Comparison of ENCODE assay signal across 12 cellular contexts in genomic region chr19:35846038-35846668, GRCh38. TPM values are rescaled to one million over a fixed set of nuclear protein-coding genes. Genes with fewer than 3 reads are reported as not detected.
DNase-seq lines count a peak whose midpoint lies in the region; ATAC-seq, FAIRE-seq and TF ChIP-seq lines count a peak whose summit lies in the region.
"Had no signal": no experiment of that assay in that cellular context is flagged by ENCODE, and none has a peak within 500 bp of the region (broad histone marks: within the 10 kb centered on the region; RNA-seq: fewer than 3 reads in every experiment).

No MANE protein-coding gene starts in this region.

- CTCF ChIA-PET in H1 (lab: Charles Lee; ENCODE audit: partially characterized antibody) = interaction anchor here (1.0 to 2.0 kb wide), 4 partner anchors 11 to 153 kb away, joined by 3 to 7 read pairs (median 4); no protein-coding TSS in a partner anchor

- H4K5ac ChIP-seq in H1 (ENCODE audit: insufficient read length, low read depth, low read length) = no peak overlapping the region

- peaks cover 20 to 49% (median 35%) of the 10 kb centered on the region in 4 experiments for H3K27me3 ChIP-seq in H1 (replicated peaks in 1 of 4; ENCODE audit: control insufficient read depth in 3 of 4, extremely low read depth in 1 of 4, insufficient read depth in 3 of 4, low read length in 3 of 4)
- H3K27me3 ChIP-seq in pancreas = no peaks in the 10 kb centered on the region

- peaks cover 0 to 16% (median 7%) of the 10 kb centered on the region in 4 experiments; a peak in 5 of 7 replicates for H3K4me1 ChIP-seq in H1 (replicated peaks in 1 of 4; ENCODE audit: control insufficient read depth in 3 of 4, insufficient read depth in 4 of 4, low read length in 3 of 4)
- peaks cover 0 to 19% (median 0%) of the 10 kb centered on the region in 3 donors for H3K4me1 ChIP-seq in pancreas

- H3K23ac ChIP-seq in H1 (ENCODE audit: insufficient read length) = no peak overlapping the region

- intact Hi-C loops in pancreas (cut with DNase I) = no loop called here
- intact Hi-C loops in posterior vena cava (cut with DNase I) = no loop called here

- no peak overlapping the region for H3K56ac ChIP-seq in H1 (replicated peaks; ENCODE audit: insufficient read length, low read depth, low read length)

- POLR2A ChIA-PET in H1 (lab: Charles Lee; ENCODE audit: partially characterized antibody) = interaction anchor here (0.7 kb wide), 1 partner anchor 55 kb away, joined by 3 read pairs; no protein-coding TSS in a partner anchor

- H3K36me3 ChIP-seq in H1 (ENCODE audit: control insufficient read depth in 2 of 4, insufficient read depth in 4 of 4, low read length in 3 of 4) (no peaks in the 10 kb centered on the region), pancreas (no peaks in the 10 kb centered on the region)

- H2AK5ac ChIP-seq in H1 (ENCODE audit: low read depth, low read length) = no peak overlapping the region

- 3% methylated on average over 23 of the region's 26 CpGs; no CpG with 5 or more reads in 1 of the 2 experiments for WGBS in H1 (ENCODE audit: extremely low coverage in 1 of 2, insufficient coverage in 1 of 2, insufficient read length in 1 of 2, insufficient replicate concordance in 2 of 2, low coverage in 1 of 2, low lambda C conversion rate in 2 of 2, missing lambda C conversion rate in 1 of 2), 2 experiments
- 2 to 3% methylated on average over 26 of the region's 26 CpGs for WGBS in pancreas, 2 donors

- no peak overlapping the region for H3K14ac ChIP-seq in H1 (ENCODE audit: insufficient read length)

- DNase-seq in NCI-H1092 treated with DMSO at 0.1 percent for 48 hours (lab: John Stamatoyannopoulos, UW) = peak; percentile 12
- no peak for DNase-seq in NCI-H1092 (lab: John Stamatoyannopoulos, UW)
- peak; percentile 33 for DNase-seq in NCI-H526 treated with DMSO at 0.1 percent for 48 hours (lab: John Stamatoyannopoulos, UW)
- peak in 1 of 2 experiments; percentile 61 for DNase-seq in H1 (ENCODE audit: low read depth in 1 of 2, low spot score in 2 of 2)
- peak in 5 of 6 donors; percentile 51 to 73 (median 63) for DNase-seq in pancreas
- DNase-seq in posterior vena cava (ENCODE audit: low spot score) = no peak
- DNase-seq: activated CD8-positive, alpha-beta memory T cell treated with anti-CD3 and anti-CD28 coated beads, Interleukin-2, amount 10 ng/mL, durations not matched to agents 7 days and 5 days had no signal

- H4K20me1 ChIP-seq in H1 (replicated peaks in 1 of 2; ENCODE audit: control insufficient read depth in 1 of 2, insufficient read depth in 2 of 2, low read length in 2 of 2) = peaks cover 0 to 2% of the 10 kb centered on the region in 2 experiments

- H4K91ac ChIP-seq in H1 (replicated peaks; ENCODE audit: insufficient read length, low read length) = no peak overlapping the region

- TF ChIP-seq POLR2A in H1 (IDR thresholded peaks at IDR 0.05; ENCODE audit: control extremely low read depth in 1 of 2, low read depth in 2 of 2, low read length in 2 of 2) = no peak

- ATAC-seq in pancreas (peak; percentile 68 to 80 (median 74)), HG03196 (IDR thresholded peaks at IDR 0.05; ENCODE audit: unreplicated experiment) (no peak), HG03342 (IDR thresholded peaks at IDR 0.05; ENCODE audit: unreplicated experiment) (no peak)

- H3K4ac ChIP-seq in H1 (replicated peaks; ENCODE audit: insufficient read length, low read depth, low read length) = no peak overlapping the region

- H3K79me2 ChIP-seq in H1 (ENCODE audit: control insufficient read depth in 1 of 2, insufficient read depth in 2 of 2, low read length in 2 of 2) = no peaks in the 10 kb centered on the region
- H3K79me2 ChIP-seq: parathyroid adenoma had no signal

- no peak for TF ChIP-seq EP300 in H1 (IDR thresholded peaks at IDR 0.05; ENCODE audit: borderline replicate concordance in 1 of 2, low read depth in 2 of 2, low read length in 2 of 2)

- no peak overlapping the region for H2BK20ac ChIP-seq in H1 (ENCODE audit: low read length)

- TF ChIP-seq CTCF in H1 (IDR thresholded peaks at IDR 0.05; ENCODE audit: control extremely low read depth in 1 of 3, insufficient read depth in 1 of 3, low read depth in 1 of 3, low read length in 3 of 3) (peak; percentile 0 to 31 (median 30); a peak in 3 of 4 replicates), pancreas (IDR thresholded peaks at IDR 0.05) (no peak)

- H2AFZ ChIP-seq in H1 (ENCODE audit: low read length) = no peak overlapping the region
- H2AFZ ChIP-seq: parathyroid adenoma had no signal

- peaks cover 22% of the 10 kb centered on the region for H3K23me2 ChIP-seq in H1 (ENCODE audit: low read depth, low read length)

- H3K18ac ChIP-seq in H1 (ENCODE audit: extremely low read depth, low read length) = peak overlapping the region; percentile 48

- no peaks in the 10 kb centered on the region for H3K79me1 ChIP-seq in H1 (ENCODE audit: low read depth, low read length)

- H3K9ac ChIP-seq in H1 (replicated peaks in 1 of 4; ENCODE audit: extremely low read depth in 1 of 4, low read depth in 3 of 4, low read length in 3 of 4) = no peak overlapping the region
- H3K9ac ChIP-seq: parathyroid adenoma had no signal

- peak overlapping the region; percentile 95 to 96 for H3K4me2 ChIP-seq in H1 (ENCODE audit: insufficient read depth in 1 of 2, low read depth in 2 of 2, low read length in 2 of 2)

- peak overlapping the region; percentile 30 to 59 (median 48) for H3K4me3 ChIP-seq in H1 (ENCODE audit: extremely low read depth in 1 of 4, insufficient read depth in 2 of 4, low read depth in 3 of 4, low read length in 4 of 4)
- H3K4me3 ChIP-seq in pancreas = peak overlapping the region in 2 of 4 donors; percentile 32 to 43

- H3K9me3 ChIP-seq in H1 (ENCODE audit: insufficient read depth in 2 of 2, low read depth in 1 of 2, low read length in 1 of 2) (no peaks in the 10 kb centered on the region; a peak in 1 of 4 replicates), pancreas (no peaks in the 10 kb centered on the region)

- FAIRE-seq in H1 (lab: Jason Lieb, UNC) (peak; percentile 28), pancreas (lab: Jason Lieb, UNC) (no peak)
- FAIRE-seq: A204.1 had no signal

- H2BK15ac ChIP-seq in H1 (ENCODE audit: low read length) = 0 out of 2 replicates have a peak overlapping the region, but pooled peaks have one; percentile 81

- TF ChIP-seq RAD21 in H1 (IDR thresholded peaks at IDR 0.05 in 1 of 2, conservative IDR thresholded peaks at IDR 0.05 in 1 of 2; ENCODE audit: low read depth in 2 of 2, low read length in 2 of 2) = peak; percentile 21 to 38; a peak in 1 of 4 replicates

- H3K27ac ChIP-seq in H1 (ENCODE audit: low read depth, low read length) (no peak overlapping the region), pancreas (peak overlapping the region; percentile 59 to 83 (median 62))
- H3K27ac ChIP-seq: epithelial cell of prostate, parathyroid adenoma had no signal

- H2BK5ac ChIP-seq in H1 (ENCODE audit: low read depth, low read length) = no peak overlapping the region

- H2BK120ac ChIP-seq in H1 (replicated peaks; ENCODE audit: low read depth, low read length) = no peak overlapping the region

- H4K8ac ChIP-seq in H1 (ENCODE audit: extremely low read depth, insufficient read depth, low read length) = peak overlapping the region; percentile 94

- 0 out of 2 replicates have a peak overlapping the region, but pooled peaks have one; percentile 39 for H2BK12ac ChIP-seq in H1 (ENCODE audit: low read depth, low read length)

RNA-seq across cellular contexts. Expression of gene NPHS1, which starts 6.2 kb away (rescaled TPM):
- total RNA-seq in H1 (2021; fragmentation: NEBNext Ultra II Directional; extraction: Animal tissue kit (Norgen Biotek cat#: 25700)) = 0.40 and 1.4 TPM in 2 replicates
- polyA plus RNA-seq in H1 (2011; rRNA removed) (1.3 and 1.9 TPM in 2 replicates), pancreas (10 to 100 TPM; 17.1 to 32.3 TPM)
- 2.6 TPM for polyA plus RNA-seq in H1 (2011; cell fraction: cytosol; rRNA removed)
- polyA plus RNA-seq in H1 (2011; cell fraction: nucleus; rRNA removed) = 8.1 TPM
- polyA plus RNA-seq in H1 (2012, experiment 1 of 2) = 0.87 to 1.9 TPM (median 1.4 TPM) in 4 replicates
- 0.34 TPM for polyA plus RNA-seq in H1 (2012, experiment 2 of 2)
- 0.69 TPM for polyA plus RNA-seq in H1 (2013, experiment 1 of 2)
- polyA plus RNA-seq in H1 (2013, experiment 2 of 2) = 0.68 TPM
- polyA minus RNA-seq in H1 (2011; rRNA and poly(A)+ RNA removed) = 0.63 and 0.73 TPM in 2 replicates
- polyA minus RNA-seq in H1 (2011; cell fraction: cytosol; rRNA and poly(A)+ RNA removed) = 0.73 TPM
- polyA minus RNA-seq in H1 (2011; cell fraction: nucleus; rRNA and poly(A)+ RNA removed) = 1.7 TPM
- total RNA-seq in pancreas (10 to 100 TPM; 11.5 to 21.3 (median 15.1) TPM), posterior vena cava (not detected)
- total RNA-seq: activated CD8-positive, alpha-beta memory T cell treated with anti-CD3 and anti-CD28 coated beads, Interleukin-2, amount 10 ng/mL, durations not matched to agents 7 days and 5 days had no signal

RNA-seq across cellular contexts. Expression of gene KIRREL2, which starts 10.6 kb away (rescaled TPM):
- total RNA-seq in H1 (2021; fragmentation: NEBNext Ultra II Directional; extraction: Animal tissue kit (Norgen Biotek cat#: 25700)) = 4.6 TPM in 2 replicates
- polyA plus RNA-seq in H1 (2011; rRNA removed) (2.4 and 3.3 TPM in 2 replicates), pancreas (10 to 100 TPM; 38.1 to 49.7 TPM)
- 2.6 TPM for polyA plus RNA-seq in H1 (2011; cell fraction: cytosol; rRNA removed)
- 7.0 TPM for polyA plus RNA-seq in H1 (2011; cell fraction: nucleus; rRNA removed)
- 3.4 to 4.7 TPM (median 4.0 TPM) in 4 replicates for polyA plus RNA-seq in H1 (2012, experiment 1 of 2)
- 2.8 TPM for polyA plus RNA-seq in H1 (2012, experiment 2 of 2)
- polyA plus RNA-seq in H1 (2013, experiment 1 of 2) = 4.8 TPM
- polyA plus RNA-seq in H1 (2013, experiment 2 of 2) = 4.4 TPM
- 1.2 and 2.4 TPM in 2 replicates for polyA minus RNA-seq in H1 (2011; rRNA and poly(A)+ RNA removed)
- 2.2 TPM for polyA minus RNA-seq in H1 (2011; cell fraction: cytosol; rRNA and poly(A)+ RNA removed)
- 1.7 TPM for polyA minus RNA-seq in H1 (2011; cell fraction: nucleus; rRNA and poly(A)+ RNA removed)
- total RNA-seq in pancreas (10 to 100 TPM; 28.5 to 89.0 (median 47.9) TPM), posterior vena cava (not detected)

RNA-seq across cellular contexts. Expression of gene APLP1, which starts 22.2 kb away (rescaled TPM):
- 22.0 and 22.2 TPM in 2 replicates for total RNA-seq in H1 (2021; fragmentation: NEBNext Ultra II Directional; extraction: Animal tissue kit (Norgen Biotek cat#: 25700))
- polyA plus RNA-seq in H1 (2011; rRNA removed) (19.9 and 32.4 TPM in 2 replicates), pancreas (100 to 1,000 TPM; 100 to 154 TPM)
- 18.3 TPM for polyA plus RNA-seq in H1 (2011; cell fraction: cytosol; rRNA removed)
- 37.2 TPM for polyA plus RNA-seq in H1 (2011; cell fraction: nucleus; rRNA removed)
- 18.3 to 26.1 TPM (median 22.6 TPM) in 4 replicates for polyA plus RNA-seq in H1 (2012, experiment 1 of 2)
- polyA plus RNA-seq in H1 (2012, experiment 2 of 2) = 52.7 TPM
- polyA plus RNA-seq in H1 (2013, experiment 1 of 2) = 43.9 TPM
- 44.0 TPM for polyA plus RNA-seq in H1 (2013, experiment 2 of 2)
- polyA minus RNA-seq in H1 (2011; rRNA and poly(A)+ RNA removed) = 8.1 and 9.1 TPM in 2 replicates
- polyA minus RNA-seq in H1 (2011; cell fraction: cytosol; rRNA and poly(A)+ RNA removed) = 8.1 TPM
- 9.3 TPM for polyA minus RNA-seq in H1 (2011; cell fraction: nucleus; rRNA and poly(A)+ RNA removed)
- total RNA-seq in pancreas (10 to 100 TPM; 39.2 to 71.8 (median 47.1) TPM), posterior vena cava (1 to 10 TPM; 3.9 to 7.3 TPM)

RNA-seq across cellular contexts. Expression of gene PRODH2, which starts 33.5 kb away (rescaled TPM):
- total RNA-seq in H1 (2021; fragmentation: NEBNext Ultra II Directional; extraction: Animal tissue kit (Norgen Biotek cat#: 25700)) = not detected in 2 replicates
- not detected in 2 replicates for polyA plus RNA-seq in H1 (2011; rRNA removed)
- polyA plus RNA-seq in H1 (2011; cell fraction: cytosol; rRNA removed) = 0.37 TPM
- polyA plus RNA-seq in H1 (2011; cell fraction: nucleus; rRNA removed) = 0.10 TPM
- polyA plus RNA-seq in H1 (2012, experiment 1 of 2) = not detected in 4 replicates
- not detected for polyA plus RNA-seq in H1 (2012, experiment 2 of 2)
- polyA plus RNA-seq in H1 (2013, experiment 1 of 2) = not detected
- polyA plus RNA-seq in H1 (2013, experiment 2 of 2) = not detected
- not detected in 2 replicates for polyA minus RNA-seq in H1 (2011; rRNA and poly(A)+ RNA removed)
- not detected for polyA minus RNA-seq in H1 (2011; cell fraction: cytosol; rRNA and poly(A)+ RNA removed)
- not detected for polyA minus RNA-seq in H1 (2011; cell fraction: nucleus; rRNA and poly(A)+ RNA removed)
- 1 to 10 TPM in 5 of 6 donors, under 1 TPM in 1; 0.95 to 6.4 (median 2.7) TPM for total RNA-seq in pancreas
- polyA plus RNA-seq in pancreas = 10 to 100 TPM; 13.8 to 21.5 TPM
- total RNA-seq in posterior vena cava = not detected
- total RNA-seq: activated CD8-positive, alpha-beta memory T cell treated with anti-CD3 and anti-CD28 coated beads, Interleukin-2, amount 10 ng/mL, durations not matched to agents 7 days and 5 days had no signal

RNA-seq across cellular contexts. Expression of gene NFKBID, which starts 54.2 kb away (rescaled TPM):
- 12.0 and 13.2 TPM in 2 replicates for total RNA-seq in H1 (2021; fragmentation: NEBNext Ultra II Directional; extraction: Animal tissue kit (Norgen Biotek cat#: 25700))
- polyA plus RNA-seq in H1 (2011; rRNA removed) (10.0 and 22.1 TPM in 2 replicates), pancreas (10 to 100 TPM; 15.7 to 16.7 TPM)
- polyA plus RNA-seq in H1 (2011; cell fraction: cytosol; rRNA removed) = 8.7 TPM
- 39.2 TPM for polyA plus RNA-seq in H1 (2011; cell fraction: nucleus; rRNA removed)
- polyA plus RNA-seq in H1 (2012, experiment 1 of 2) = 4.9 to 9.4 TPM (median 8.5 TPM) in 4 replicates
- polyA plus RNA-seq in H1 (2012, experiment 2 of 2) = 5.1 TPM
- 9.8 TPM for polyA plus RNA-seq in H1 (2013, experiment 1 of 2)
- 11.0 TPM for polyA plus RNA-seq in H1 (2013, experiment 2 of 2)
- 7.3 and 8.1 TPM in 2 replicates for polyA minus RNA-seq in H1 (2011; rRNA and poly(A)+ RNA removed)
- polyA minus RNA-seq in H1 (2011; cell fraction: cytosol; rRNA and poly(A)+ RNA removed) = 5.7 TPM
- 27.4 TPM for polyA minus RNA-seq in H1 (2011; cell fraction: nucleus; rRNA and poly(A)+ RNA removed)
- total RNA-seq in pancreas (10 to 100 TPM in 1 of 6 donors, 1 to 10 TPM in 5; 3.1 to 10.4 (median 4.2) TPM), posterior vena cava (10 to 100 TPM in 1 of 2 donors, 1 to 10 TPM in 1; 7.9 to 10.3 TPM)

Comparison
In these comparisons a context has a peak if more than half of its experiments do, and no peak if none do; other contexts are left out.
1. DNase-seq: peak in NCI-H1092 treated with DMSO at 0.1 percent for 48 hours (single experiment), NCI-H526 treated with DMSO at 0.1 percent for 48 hours (single experiment) and pancreas (5 of 6); none in NCI-H1092 (single experiment) and posterior vena cava (single experiment).
2. CTCF ChIP-seq: peak in H1 (3 of 3); none in pancreas (0 of 4).
3. ATAC-seq: peak in pancreas (4 of 4); none in HG03196 (single experiment) and HG03342 (single experiment).